16 cellular contexts compared by ENCODE assay signal in the genomic region with DNA sequence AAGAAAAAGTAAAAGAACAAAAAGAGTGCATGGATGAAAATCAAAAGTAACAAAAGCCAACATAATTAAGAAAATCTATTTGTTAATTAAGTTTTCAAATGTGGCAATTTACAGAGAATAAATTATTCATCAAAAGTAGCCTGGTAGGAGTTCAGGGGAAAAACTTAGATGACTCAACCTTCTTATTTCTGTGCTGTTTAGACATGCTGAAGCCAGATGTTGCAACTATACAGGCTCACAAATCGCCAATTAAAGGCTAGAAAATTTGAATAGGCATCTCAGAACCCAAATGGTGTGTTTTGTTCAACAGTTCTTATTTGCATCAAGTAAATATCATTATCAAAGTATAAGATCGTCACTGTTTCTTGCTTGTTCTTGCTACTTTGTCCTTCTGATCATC.
DNase-seq lines count a peak whose midpoint lies in the region; ATAC-seq and TF ChIP-seq lines count a peak whose summit lies in the region.
"Had no signal": no experiment of that assay in that cellular context is flagged by ENCODE, and none has a peak within 500 bp of the region (broad histone marks: within the 10 kb centered on the region; RNA-seq: fewer than 3 reads in every experiment).

No MANE protein-coding gene starts in this region.

- H3K4me3 ChIP-seq in fibroblast of pulmonary artery (replicated peaks; ENCODE audit: low read depth, low read length), result no peak overlapping the region
- H3K4me3 ChIP-seq: esophagus squamous epithelium, lung, right atrium auricular region, tibial artery had no signal

- TF ChIP-seq CTCF in fibroblast of pulmonary artery (IDR thresholded peaks at IDR 0.05; ENCODE audit: low read length, missing control alignments), result no peak

- DNase-seq in AG08395 (ENCODE audit: low spot score) (peak; percentile 64), HCEC 1CT (peak; percentile 78), amniotic epithelial cell (ENCODE audit: low read depth) (peak; percentile 87), fibroblast of pulmonary artery (ENCODE audit: low read depth) (peak; percentile 76), NCI-H2196 treated with DMSO at 0.1 percent for 48 hours (lab: John Stamatoyannopoulos, UW; ENCODE audit: unreplicated experiment) (no peak), NCI-H2107 (lab: John Stamatoyannopoulos, UW) (no peak)
- DNase-seq in central memory CD4-positive, alpha-beta T cell, result no peak
- DNase-seq: activated CD8-positive, alpha-beta T cell treated with anti-CD3 and anti-CD28 coated beads, Interleukin-2, amount 10 ng/mL, durations not matched to agents 7 days and 5 days; cortex of kidney; esophagus squamous epithelium; NCI-H1436; NCI-H226; tibial artery had no signal

- no peak for ATAC-seq in HG02970 (IDR thresholded peaks at IDR 0.05; ENCODE audit: low FRiP score, unreplicated experiment)
- ATAC-seq: activated CD8-positive, alpha-beta T cell treated with anti-CD3 and anti-CD28 coated beads, Interleukin-2, amount 10 ng/mL, durations not matched to agents 7 days and 5 days had no signal

Comparison
In these comparisons a context has a peak if more than half of its experiments do, and no peak if none do; other contexts are left out.
1. DNase-seq: peak in AG08395 (single experiment), HCEC 1CT (single experiment), amniotic epithelial cell (single experiment) and fibroblast of pulmonary artery (single experiment); none in NCI-H2196 treated with DMSO at 0.1 percent for 48 hours (single experiment), NCI-H2107 (single experiment) and central memory CD4-positive, alpha-beta T cell (single experiment).